12 cellular contexts compared by ENCODE assay signal in the genomic region with DNA sequence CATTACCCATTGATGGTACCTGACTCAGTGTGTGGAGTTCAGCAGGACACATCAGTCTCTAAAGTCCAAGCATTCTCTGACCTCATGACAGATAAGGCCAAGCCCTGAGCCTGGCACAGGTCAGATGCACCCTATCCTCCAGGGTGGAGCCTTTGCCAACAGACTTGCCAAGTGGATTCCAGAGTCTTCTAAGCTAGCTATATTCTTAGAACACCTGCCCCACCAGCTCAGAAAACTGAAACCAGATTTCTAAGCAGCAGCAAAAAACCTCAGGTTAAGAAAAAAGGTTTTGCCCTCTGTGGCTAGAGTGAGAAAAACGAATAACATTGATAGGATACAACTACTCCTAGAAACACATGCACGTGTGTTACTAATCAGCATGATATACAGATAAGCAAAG.
DNase-seq lines count a peak whose midpoint lies in the region; ATAC-seq lines count a peak whose summit lies in the region.
"Had no signal": no experiment of that assay in that cellular context is flagged by ENCODE, and none has a peak within 500 bp of the region (broad histone marks: within the 10 kb centered on the region; RNA-seq: fewer than 3 reads in every experiment).

No MANE protein-coding gene starts in this region.

- no peak overlapping the region for H3K4me3 ChIP-seq in skin epidermis
- H3K4me3 ChIP-seq: pancreas had no signal

- peak overlapping the region; percentile 97 to 98 for H3K27ac Mint-ChIP-seq in effector memory CD8-positive, alpha-beta T cell
- H3K27ac Mint-ChIP-seq: memory B cell had no signal

- H3K4me1 Mint-ChIP-seq in effector memory CD8-positive, alpha-beta T cell (ENCODE audit: low read depth in 2 of 2), result peaks cover 24 to 25% of the 10 kb centered on the region in 2 donors

- ATAC-seq in effector memory CD8-positive, alpha-beta T cell (replicated peaks), result peak; percentile 53

- no peaks in the 10 kb centered on the region for H3K27me3 Mint-ChIP-seq in effector memory CD8-positive, alpha-beta T cell
- H3K27me3 Mint-ChIP-seq: memory B cell had no signal

- peak overlapping the region; percentile 66 to 74 for H3K4me3 Mint-ChIP-seq in effector memory CD8-positive, alpha-beta T cell
- H3K4me3 Mint-ChIP-seq: memory B cell had no signal

- H3K27ac ChIP-seq in skin epidermis, result peak overlapping the region in 14 of 21 experiments; percentile 6 to 78 (median 44)
- H3K27ac ChIP-seq: pancreas had no signal

- no peaks in the 10 kb centered on the region for H3K9me3 Mint-ChIP-seq in effector memory CD8-positive, alpha-beta T cell
- H3K9me3 Mint-ChIP-seq: memory B cell had no signal

- peak; percentile 52 for DNase-seq in activated CD8-positive, alpha-beta memory T cell treated with anti-CD3 and anti-CD28 coated beads, Interleukin-2, amount 50 U/mL, for 48 hours
- DNase-seq in activated CD8-positive, alpha-beta memory T cell treated with anti-CD3 and anti-CD28 coated beads, Interleukin-2, amount 50 U/mL, for 4 hours, result no peak
- DNase-seq in RPMI8226 (peak; percentile 73), NOMO-1 (lab: John Stamatoyannopoulos, UW; ENCODE audit: unreplicated experiment in 2 of 2) (no peak), C1 segment of cervical spinal cord (lab: John Stamatoyannopoulos, UW) (no peak), EL (no peak)
- peak in 1 of 3 experiments; percentile 21 for DNase-seq in effector memory CD8-positive, alpha-beta T cell
- DNase-seq: DND-41, NCI-H2081 treated with DMSO at 0.1 percent for 48 hours, pancreas had no signal

- H3K36me3 Mint-ChIP-seq in effector memory CD8-positive, alpha-beta T cell (ENCODE audit: insufficient read depth), result peaks cover 19% of the 10 kb centered on the region

Comparison
In these comparisons a context has a peak if more than half of its experiments do, and no peak if none do; other contexts are left out.
1. DNase-seq: peak in activated CD8-positive, alpha-beta memory T cell treated with anti-CD3 and anti-CD28 coated beads, Interleukin-2, amount 50 U/mL, for 48 hours (single experiment) and RPMI8226 (single experiment); none in activated CD8-positive, alpha-beta memory T cell treated with anti-CD3 and anti-CD28 coated beads, Interleukin-2, amount 50 U/mL, for 4 hours (single experiment), NOMO-1 (0 of 2), C1 segment of cervical spinal cord (0 of 14) and EL (single experiment).